ENCODE assay signal across 26 cellular contexts in genomic region chr16:3510410-3510809, GRCh38. TPM values are rescaled to one million over a fixed set of nuclear protein-coding genes. Genes with fewer than 3 reads are reported as not detected.
A peak's percentile ranks its signal among the peaks of the same experiment; 100 is the strongest.
DNase-seq lines count a peak whose midpoint lies in the region; ATAC-seq and TF ChIP-seq lines count a peak whose summit lies in the region.
"Had no signal": no experiment of that assay in that cellular context is flagged by ENCODE, and none has a peak within 500 bp of the region (broad histone marks: within the 10 kb centered on the region; RNA-seq: fewer than 3 reads in every experiment).

No MANE protein-coding gene starts in this region.

- H3K27ac ChIP-seq in CD8-positive, alpha-beta T cell (ENCODE audit: low read depth, low read length) = peak overlapping the region; percentile 6
- no peak overlapping the region for H3K27ac ChIP-seq in mesenchymal stem cell (ENCODE audit: low read length, poor library complexity, severe bottlenecking)
- H3K27ac ChIP-seq: BLaER1 treated with 17β-estradiol and CSF1 and Interleukin-3, amounts not matched to agents 10 nM and 100 nM; cardiac muscle cell; pancreas; right lobe of liver; uterus had no signal

- no peaks in the 10 kb centered on the region for H3K9me3 ChIP-seq in CD8-positive, alpha-beta T cell (ENCODE audit: low read length)
- H3K9me3 ChIP-seq in mesenchymal stem cell (ENCODE audit: control insufficient read depth, low read length) = no peaks in the 10 kb centered on the region
- H3K9me3 ChIP-seq: BLaER1 treated with 17β-estradiol and CSF1 and Interleukin-3, amounts not matched to agents 10 nM and 100 nM; pancreas; right lobe of liver; uterus had no signal

- H2BK120ac ChIP-seq in mesenchymal stem cell (ENCODE audit: low read depth, low read length) = no peak overlapping the region

- H3K18ac ChIP-seq in mesenchymal stem cell (ENCODE audit: low read depth in 1 of 2, low read length in 2 of 2) = no peak overlapping the region

- no peak overlapping the region for H2BK15ac ChIP-seq in mesenchymal stem cell (ENCODE audit: low read depth, poor library complexity, severe bottlenecking)

- TF ChIP-seq CTCF in CD8-positive, alpha-beta T cell (IDR thresholded peaks at IDR 0.05) = no peak

- peak overlapping the region; percentile 77 for H3K27ac Mint-ChIP-seq in activated T-cell treated with anti-CD3 and anti-CD28 coated beads, Interleukin-2, amount 50 U/mL, for 24 hours
- H3K27ac Mint-ChIP-seq in CD8-positive, alpha-beta T cell = peak overlapping the region; percentile 93
- peak overlapping the region; percentile 71 for H3K27ac Mint-ChIP-seq in activated CD4-positive, alpha-beta memory T cell treated with anti-CD3 and anti-CD28 coated beads, Interleukin-2, amount 10 ng/mL, durations not matched to agents 7 days and 5 days
- H3K27ac Mint-ChIP-seq: dendritic cell treated with granulocyte-macrophage colony-stimulating factor and Interleukin-4, amounts not matched to agents 40 ng/mL and 50 ng/mL, for 4 days; memory B cell had no signal

- peaks cover 51% of the 10 kb centered on the region for H3K4me1 ChIP-seq in CD8-positive, alpha-beta T cell (ENCODE audit: insufficient read depth, low read length)
- peaks cover 4% of the 10 kb centered on the region for H3K4me1 ChIP-seq in mesenchymal stem cell (ENCODE audit: control insufficient read depth, insufficient read depth, low read depth, low read length)
- H3K4me1 ChIP-seq: pancreas, right lobe of liver, uterus had no signal

- CTCF ChIA-PET in CD8-positive, alpha-beta T cell (lab: Charles Lee) = interaction anchor here (1.2 to 2.2 kb wide), 2 partner anchors 14 to 16 kb away, joined by 3 to 6 read pairs; no protein-coding TSS in a partner anchor
- CTCF ChIA-PET in activated CD4-positive, alpha-beta memory T cell treated with anti-CD3 and anti-CD28 coated beads, Interleukin-2, amount 10 ng/mL, durations not matched to agents 7 days and 5 days (lab: Charles Lee) = interaction anchor here (3.8 kb wide), 1 partner anchor 10 kb away, joined by 21 read pairs; the partner anchor contains the start of gene CLUAP1

- DNase-seq in activated T-cell treated with anti-CD3 and anti-CD28 coated beads, Interleukin-2, amount 50 U/mL, for 24 hours = no peak
- DNase-seq in activated T-cell treated with anti-CD3 and anti-CD28 coated beads for 4 hours = no peak
- no peak for DNase-seq in CD8-positive, alpha-beta T cell
- no peak for DNase-seq in activated CD4-positive, alpha-beta memory T cell treated with anti-CD3 and anti-CD28 coated beads, Interleukin-2, amount 10 ng/mL, durations not matched to agents 7 days and 5 days
- DNase-seq in mesenchymal stem cell = no peak
- DNase-seq: activated CD4-positive, CD25-positive, alpha-beta regulatory T cell treated with anti-CD3 and anti-CD28 coated beads, Interleukin-2, amount 50 U/mL, for 72 hours; EL; glutamatergic neuron; left cardiac atrium; naive B cell; NCI-H1092; NCI-H1930; NCI-H774; pancreas; uterus had no signal

- H4K91ac ChIP-seq in mesenchymal stem cell (ENCODE audit: low read length) = no peak overlapping the region

- H4K8ac ChIP-seq in mesenchymal stem cell (ENCODE audit: low read length) = peak overlapping the region; percentile 27

- H3K27me3 Mint-ChIP-seq in activated T-cell treated with anti-CD3 and anti-CD28 coated beads, Interleukin-2, amount 50 U/mL, for 24 hours = no peaks in the 10 kb centered on the region
- H3K27me3 Mint-ChIP-seq in CD8-positive, alpha-beta T cell (ENCODE audit: low read depth) = no peaks in the 10 kb centered on the region
- H3K27me3 Mint-ChIP-seq in activated CD4-positive, alpha-beta memory T cell treated with anti-CD3 and anti-CD28 coated beads, Interleukin-2, amount 10 ng/mL, durations not matched to agents 7 days and 5 days = no peaks in the 10 kb centered on the region
- H3K27me3 Mint-ChIP-seq: dendritic cell treated with granulocyte-macrophage colony-stimulating factor and Interleukin-4, amounts not matched to agents 40 ng/mL and 50 ng/mL, for 4 days; memory B cell; naive B cell had no signal

- H3K36me3 Mint-ChIP-seq in activated T-cell treated with anti-CD3 and anti-CD28 coated beads, Interleukin-2, amount 50 U/mL, for 24 hours (ENCODE audit: low read depth) = peaks cover 91% of the 10 kb centered on the region
- H3K36me3 Mint-ChIP-seq in CD8-positive, alpha-beta T cell = peaks cover 68% of the 10 kb centered on the region
- peaks cover 64% of the 10 kb centered on the region for H3K36me3 Mint-ChIP-seq in activated CD4-positive, alpha-beta memory T cell treated with anti-CD3 and anti-CD28 coated beads, Interleukin-2, amount 10 ng/mL, durations not matched to agents 7 days and 5 days (ENCODE audit: low read depth)

- no peak overlapping the region for H3K4me3 ChIP-seq in CD8-positive, alpha-beta T cell (ENCODE audit: low read depth, low read length)
- no peak overlapping the region for H3K4me3 ChIP-seq in mesenchymal stem cell (ENCODE audit: insufficient read depth in 1 of 2, low read depth in 1 of 2, low read length in 2 of 2)
- H3K4me3 ChIP-seq: BLaER1 treated with 17β-estradiol and CSF1 and Interleukin-3, amounts not matched to agents 10 nM and 100 nM; cardiac muscle cell; pancreas; right lobe of liver; uterus had no signal

- no peak overlapping the region for H2AFZ ChIP-seq in mesenchymal stem cell (ENCODE audit: low read depth, low read length)

- H3K79me1 ChIP-seq in mesenchymal stem cell (replicated peaks; ENCODE audit: low read length, poor library complexity, severe bottlenecking) = peaks cover 6% of the 10 kb centered on the region

- intact Hi-C loops in CD8-positive, alpha-beta T cell (cut with DNase I, micrococcal nuclease) = no loop called here

- H3K9me3 Mint-ChIP-seq in activated T-cell treated with anti-CD3 and anti-CD28 coated beads, Interleukin-2, amount 50 U/mL, for 24 hours = no peaks in the 10 kb centered on the region
- no peaks in the 10 kb centered on the region for H3K9me3 Mint-ChIP-seq in CD8-positive, alpha-beta T cell
- H3K9me3 Mint-ChIP-seq in activated CD4-positive, alpha-beta memory T cell treated with anti-CD3 and anti-CD28 coated beads, Interleukin-2, amount 10 ng/mL, durations not matched to agents 7 days and 5 days = no peaks in the 10 kb centered on the region
- H3K9me3 Mint-ChIP-seq: dendritic cell treated with granulocyte-macrophage colony-stimulating factor and Interleukin-4, amounts not matched to agents 40 ng/mL and 50 ng/mL, for 4 days; memory B cell; naive B cell had no signal

- no peak for ATAC-seq in CD8-positive, alpha-beta T cell
- ATAC-seq in HG02759 (IDR thresholded peaks at IDR 0.05; ENCODE audit: unreplicated experiment) = no peak
- ATAC-seq in GM18861 (IDR thresholded peaks at IDR 0.05; ENCODE audit: unreplicated experiment) = no peak
- no peak for ATAC-seq in GM21737 (IDR thresholded peaks at IDR 0.05; ENCODE audit: unreplicated experiment)
- ATAC-seq: left cardiac atrium, pancreas, right lobe of liver, Right ventricle myocardium inferior had no signal

- H3K14ac ChIP-seq in mesenchymal stem cell (ENCODE audit: low read length in 2 of 2) = no peak overlapping the region

- H3K4ac ChIP-seq in mesenchymal stem cell (ENCODE audit: low read depth in 1 of 2, low read length in 2 of 2) = no peak overlapping the region

- no peak overlapping the region for H2BK5ac ChIP-seq in mesenchymal stem cell (ENCODE audit: low read depth, low read length, poor library complexity, severe bottlenecking)

- H3K23ac ChIP-seq in mesenchymal stem cell (ENCODE audit: low read length in 2 of 2) = no peak overlapping the region

- 97% methylated on average over 11 of the region's 11 CpGs for WGBS in mesenchymal stem cell

- no peak overlapping the region for H3K4me3 Mint-ChIP-seq in activated T-cell treated with anti-CD3 and anti-CD28 coated beads, Interleukin-2, amount 50 U/mL, for 24 hours
- peak overlapping the region; percentile 8 for H3K4me3 Mint-ChIP-seq in CD8-positive, alpha-beta T cell
- no peak overlapping the region for H3K4me3 Mint-ChIP-seq in activated CD4-positive, alpha-beta memory T cell treated with anti-CD3 and anti-CD28 coated beads, Interleukin-2, amount 10 ng/mL, durations not matched to agents 7 days and 5 days
- H3K4me3 Mint-ChIP-seq: dendritic cell treated with granulocyte-macrophage colony-stimulating factor and Interleukin-4, amounts not matched to agents 40 ng/mL and 50 ng/mL, for 4 days; memory B cell; naive B cell had no signal

- no peak overlapping the region for H2BK12ac ChIP-seq in mesenchymal stem cell (ENCODE audit: low read length in 2 of 2)

- no peak overlapping the region for H3K4me2 ChIP-seq in mesenchymal stem cell (ENCODE audit: low read length, poor library complexity, severe bottlenecking)
- H3K4me2 ChIP-seq: BLaER1 treated with 17β-estradiol and CSF1 and Interleukin-3, amounts not matched to agents 10 nM and 100 nM had no signal

- peaks cover 65% of the 10 kb centered on the region for H3K4me1 Mint-ChIP-seq in activated T-cell treated with anti-CD3 and anti-CD28 coated beads, Interleukin-2, amount 50 U/mL, for 24 hours (ENCODE audit: low read depth)
- H3K4me1 Mint-ChIP-seq in CD8-positive, alpha-beta T cell (ENCODE audit: low read depth) = peaks cover 54% of the 10 kb centered on the region
- peaks cover 64% of the 10 kb centered on the region for H3K4me1 Mint-ChIP-seq in activated CD4-positive, alpha-beta memory T cell treated with anti-CD3 and anti-CD28 coated beads, Interleukin-2, amount 10 ng/mL, durations not matched to agents 7 days and 5 days
- H3K4me1 Mint-ChIP-seq: memory B cell had no signal

- H2AK5ac ChIP-seq in mesenchymal stem cell (ENCODE audit: low read length, severe bottlenecking) = no peak overlapping the region

- peaks cover 19% of the 10 kb centered on the region for H3K36me3 ChIP-seq in CD8-positive, alpha-beta T cell (ENCODE audit: insufficient read depth, low read length)
- peaks cover 41 to 88% of the 10 kb centered on the region in 2 experiments for H3K36me3 ChIP-seq in mesenchymal stem cell (ENCODE audit: control insufficient read depth in 1 of 2, insufficient read depth in 2 of 2, low read depth in 1 of 2, low read length in 2 of 2)
- H3K36me3 ChIP-seq: uterus had no signal

- H3K9ac ChIP-seq in mesenchymal stem cell (ENCODE audit: low read length) = no peak overlapping the region

- POLR2A ChIA-PET in CD8-positive, alpha-beta T cell (lab: Charles Lee) = interaction anchor here (0.9 to 2.4 kb wide), 3 partner anchors 9 to 507 kb away, joined by 3 to 8 read pairs (median 4); partner anchors contain the start of gene CLUAP1
- POLR2A ChIA-PET in activated CD4-positive, alpha-beta memory T cell treated with anti-CD3 and anti-CD28 coated beads, Interleukin-2, amount 10 ng/mL, durations not matched to agents 7 days and 5 days (lab: Charles Lee) = interaction anchor here (1.2 to 2.3 kb wide), 6 partner anchors 9 to 434 kb away, joined by 3 to 9 read pairs (median 4); partner anchors contain the start of genes CLUAP1, NAA60, ZNF174 and ZNF597

- H3K27me3 ChIP-seq in CD8-positive, alpha-beta T cell (ENCODE audit: insufficient read depth, low read length) = no peaks in the 10 kb centered on the region
- H3K27me3 ChIP-seq in mesenchymal stem cell (ENCODE audit: control insufficient read depth in 1 of 2, insufficient read depth in 1 of 2, low read length in 2 of 2) = no peaks in the 10 kb centered on the region
- H3K27me3 ChIP-seq: BLaER1 treated with 17β-estradiol and CSF1 and Interleukin-3, amounts not matched to agents 10 nM and 100 nM; cardiac muscle cell; pancreas; right lobe of liver; uterus had no signal

RNA-seq across cellular contexts. Expression of gene CLUAP1, which starts 9.6 kb away (rescaled TPM):
- 1 to 10 TPM; 5.6 to 6.0 TPM for total RNA-seq in CD8-positive, alpha-beta T cell
- total RNA-seq in activated CD4-positive, alpha-beta memory T cell treated with anti-CD3 and anti-CD28 coated beads, Interleukin-2, amount 10 ng/mL, durations not matched to agents 7 days and 5 days = 10 to 100 TPM; 21.9 to 24.1 TPM
- polyA plus RNA-seq in mesenchymal stem cell (2013, experiment 1 of 2) = 11.7 TPM
- polyA plus RNA-seq in mesenchymal stem cell (2013, experiment 2 of 2) = 11.8 TPM

RNA-seq across cellular contexts. Expression of gene C16orf90, which starts 15.1 kb away (rescaled TPM):
- not detected for total RNA-seq in CD8-positive, alpha-beta T cell
- total RNA-seq in activated CD4-positive, alpha-beta memory T cell treated with anti-CD3 and anti-CD28 coated beads, Interleukin-2, amount 10 ng/mL, durations not matched to agents 7 days and 5 days = not detected
- not detected for polyA plus RNA-seq in mesenchymal stem cell (2013, experiment 1 of 2)
- polyA plus RNA-seq in mesenchymal stem cell (2013, experiment 2 of 2) = not detected
- total RNA-seq: cardiac muscle cell, endothelial cell of umbilical vein, left cardiac atrium, LHCN-M2, pancreas, right lobe of liver, Right ventricle myocardium inferior, uterus had no signal
- polyA plus RNA-seq: cardiac muscle cell, endothelial cell of umbilical vein, pancreas had no signal
